Comparison of ENCODE assay signal across 12 cellular contexts in genomic region chr10:132355297-132355696, GRCh38.
"Had no signal": no experiment of that assay in that cellular context is flagged by ENCODE, and none has a peak within 500 bp of the region (broad histone marks: within the 10 kb centered on the region; RNA-seq: fewer than 3 reads in every experiment).

No MANE protein-coding gene starts in this region.

- H3K27me3 Mint-ChIP-seq: type B pancreatic cell had no signal

- H3K36me3 Mint-ChIP-seq: natural killer cell had no signal

- H3K4me3 ChIP-seq: coronary artery, heart right ventricle, skin epidermis, thyroid gland, uterus had no signal

- H3K9me3 ChIP-seq: heart right ventricle, thyroid gland, uterus had no signal

- H3K4me3 Mint-ChIP-seq: natural killer cell, type B pancreatic cell had no signal

- H3K4me1 ChIP-seq: thyroid gland, uterus had no signal

- H3K9me3 Mint-ChIP-seq: natural killer cell, type B pancreatic cell had no signal

- H3K36me3 ChIP-seq: thyroid gland, uterus had no signal

- H3K27ac Mint-ChIP-seq: natural killer cell, type B pancreatic cell had no signal

- ATAC-seq: heart right ventricle, natural killer cell had no signal

- H3K27me3 ChIP-seq: dorsolateral prefrontal cortex, heart right ventricle, thyroid gland, uterus had no signal

- H3K27ac ChIP-seq: coronary artery, heart right ventricle, skin epidermis, thyroid gland, uterus had no signal

- DNase-seq: effector CD8-positive, alpha-beta T cell; heart right ventricle; kidney glomerular epithelial cell; natural killer cell; stimulated activated CD4-positive, alpha-beta T cell treated with anti-CD3 and anti-CD28 coated beads, Interleukin-12 subunit alpha, Interleukin-12 subunit beta, amount 100 ng/mL, for 4 hours; stimulated activated naive CD4-positive, alpha-beta T cell treated with Interleukin-2 at 50 U/mL for 16 hours; thyroid gland; uterus had no signal
